ENCODE assay signal across 8 cellular contexts in the genomic region with DNA sequence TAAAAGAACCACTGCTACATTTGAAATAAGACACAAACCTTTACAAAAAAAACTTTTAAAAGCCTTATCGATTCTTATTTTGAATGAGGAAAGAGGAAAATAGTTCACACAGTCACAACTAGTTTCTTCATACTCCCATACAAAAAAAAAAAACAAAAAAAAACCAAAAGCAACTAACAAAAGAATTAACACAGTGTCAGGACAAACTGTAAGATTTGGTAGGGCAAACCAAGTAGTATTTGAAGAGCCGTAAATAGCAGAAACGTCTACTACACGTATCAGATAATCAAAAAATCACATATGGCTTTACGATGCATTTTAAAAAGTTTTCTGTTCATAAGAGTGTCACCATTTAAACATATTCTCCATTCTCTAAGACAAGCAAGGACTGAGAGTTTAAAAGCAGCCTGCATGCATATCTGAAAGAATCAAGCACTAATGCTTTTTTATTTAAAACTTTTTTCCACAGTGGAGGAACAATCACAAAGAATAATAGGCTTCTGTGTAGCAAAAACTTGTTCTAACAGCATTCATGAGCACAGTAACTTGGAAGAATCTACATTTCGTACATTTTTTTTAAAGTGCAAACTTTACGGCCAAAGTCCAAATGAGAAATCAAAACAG. TPM values are rescaled to one million over a fixed set of nuclear protein-coding genes. Genes with fewer than 3 reads are reported as not detected.
DNase-seq lines count a peak whose midpoint lies in the region; FAIRE-seq and TF ChIP-seq lines count a peak whose summit lies in the region.

No MANE protein-coding gene starts in this region.

- intact Hi-C loops in activated T-helper 1 cell treated with anti-CD3 and anti-CD28 coated beads, Interleukin-12 subunit alpha, Interleukin-12 subunit beta, Interleukin-2, Interleukin-4 antibody, amounts not matched to agents 30 ng/mL and 10 ng/mL and 1 ng/mL, durations not matched to agents 14 hours and 24 hours and 36 hours (cut with micrococcal nuclease): loop anchor here (1.0 to 5.0 kb wide), 3 partner anchors 24 to 741 kb away; no protein-coding TSS in a partner anchor

- H3K27me3 ChIP-seq in iPS-18a (ENCODE audit: control insufficient read depth, insufficient read depth, low read length) (no peaks in the 10 kb centered on the region), small intestine (ENCODE audit: control insufficient read depth in 2 of 2, insufficient read depth in 2 of 2, low read length in 2 of 2) (no peaks in the 10 kb centered on the region)

- H3K4me3 Mint-ChIP-seq in activated T-helper 1 cell treated with anti-CD3 and anti-CD28 coated beads, Interleukin-12 subunit alpha, Interleukin-12 subunit beta, Interleukin-2, Interleukin-4 antibody, amounts not matched to agents 30 ng/mL and 10 ng/mL and 1 ng/mL, durations not matched to agents 14 hours and 24 hours and 36 hours: peak overlapping the region; percentile 92

- peak overlapping the region; percentile 83 for H3K4me3 ChIP-seq in HFF-Myc (replicated peaks; ENCODE audit: low read depth, low read length)
- H3K4me3 ChIP-seq in iPS-18a (ENCODE audit: low read length): peak overlapping the region; percentile 98
- H3K4me3 ChIP-seq in small intestine (ENCODE audit: low read depth in 1 of 2, low read length in 2 of 2): peak overlapping the region; percentile 98 to 100

- 0 to 1% (median 1%) methylated on average over 7 of the region's 7 CpGs for WGBS in small intestine, 3 donors

- no peaks in the 10 kb centered on the region for H3K27me3 Mint-ChIP-seq in activated T-helper 1 cell treated with anti-CD3 and anti-CD28 coated beads, Interleukin-12 subunit alpha, Interleukin-12 subunit beta, Interleukin-2, Interleukin-4 antibody, amounts not matched to agents 30 ng/mL and 10 ng/mL and 1 ng/mL, durations not matched to agents 14 hours and 24 hours and 36 hours (ENCODE audit: insufficient read depth)

- H3K27ac ChIP-seq in iPS-18a (ENCODE audit: low read length) (no peak overlapping the region), small intestine (ENCODE audit: low read depth in 1 of 2, low read length in 1 of 2) (peak overlapping the region; percentile 32 to 98)

- H3K9me3 ChIP-seq in iPS-18a (ENCODE audit: control insufficient read depth, low read depth, low read length) (no peaks in the 10 kb centered on the region), small intestine (ENCODE audit: control insufficient read depth, low read depth) (no peaks in the 10 kb centered on the region)

- H3K36me3 ChIP-seq in iPS-18a (ENCODE audit: control insufficient read depth, low read depth, low read length) (no peaks in the 10 kb centered on the region), small intestine (ENCODE audit: control insufficient read depth in 2 of 2, insufficient read depth in 2 of 2, low read length in 2 of 2) (no peaks in the 10 kb centered on the region)

- H3K36me3 Mint-ChIP-seq in activated T-helper 1 cell treated with anti-CD3 and anti-CD28 coated beads, Interleukin-12 subunit alpha, Interleukin-12 subunit beta, Interleukin-2, Interleukin-4 antibody, amounts not matched to agents 30 ng/mL and 10 ng/mL and 1 ng/mL, durations not matched to agents 14 hours and 24 hours and 36 hours (ENCODE audit: low read depth): peaks cover 27% of the 10 kb centered on the region

- TF ChIP-seq CTCF in HFF-Myc (IDR thresholded peaks at IDR 0.05; ENCODE audit: low read depth, low read length, missing control alignments): no peak

- peak overlapping the region; percentile 97 for H3K27ac Mint-ChIP-seq in activated T-helper 1 cell treated with anti-CD3 and anti-CD28 coated beads, Interleukin-12 subunit alpha, Interleukin-12 subunit beta, Interleukin-2, Interleukin-4 antibody, amounts not matched to agents 30 ng/mL and 10 ng/mL and 1 ng/mL, durations not matched to agents 14 hours and 24 hours and 36 hours

- peak overlapping the region; percentile 84 for H3K9ac ChIP-seq in iPS-18a (ENCODE audit: low read length)

- peaks cover 54% of the 10 kb centered on the region for H3K4me1 Mint-ChIP-seq in activated T-helper 1 cell treated with anti-CD3 and anti-CD28 coated beads, Interleukin-12 subunit alpha, Interleukin-12 subunit beta, Interleukin-2, Interleukin-4 antibody, amounts not matched to agents 30 ng/mL and 10 ng/mL and 1 ng/mL, durations not matched to agents 14 hours and 24 hours and 36 hours (ENCODE audit: low read depth)

- H3K4me1 ChIP-seq in iPS-18a (ENCODE audit: control insufficient read depth, low read depth, low read length): peaks cover 33% of the 10 kb centered on the region
- H3K4me1 ChIP-seq in small intestine (ENCODE audit: control insufficient read depth in 2 of 2, insufficient read depth in 1 of 2, low read depth in 1 of 2, low read length in 1 of 2): peaks cover 0 to 2% of the 10 kb centered on the region in 2 donors

- H3K9me3 Mint-ChIP-seq in activated T-helper 1 cell treated with anti-CD3 and anti-CD28 coated beads, Interleukin-12 subunit alpha, Interleukin-12 subunit beta, Interleukin-2, Interleukin-4 antibody, amounts not matched to agents 30 ng/mL and 10 ng/mL and 1 ng/mL, durations not matched to agents 14 hours and 24 hours and 36 hours: no peaks in the 10 kb centered on the region

- FAIRE-seq in small intestine (lab: Jason Lieb, UNC): no peak
- no peak for FAIRE-seq in frontal cortex (lab: Jason Lieb, UNC)
- no peak for FAIRE-seq in HTR-8/SVneo (lab: Jason Lieb, UNC)

- DNase-seq in HFF-Myc (ENCODE audit: extremely low read depth, low read depth) (no peak), small intestine (no peak), COLO829 (ENCODE audit: low spot score) (no peak), frontal cortex (ENCODE audit: low spot score in 2 of 2) (no peak), HTR-8/SVneo (ENCODE audit: insufficient read length, low spot score) (no peak), T1000 (lab: John Stamatoyannopoulos, UW) (no peak)
- DNase-seq in activated T-helper 1 cell treated with anti-CD3 and anti-CD28 coated beads, Interleukin-12 subunit alpha, Interleukin-12 subunit beta, Interleukin-2, Interleukin-4 antibody, amounts not matched to agents 30 ng/mL and 10 ng/mL and 1 ng/mL, durations not matched to agents 14 hours and 24 hours and 36 hours (ENCODE audit: low spot score): no peak

RNA-seq across cellular contexts. Expression of a gene that starts 2.2 kb away (rescaled TPM):
- total RNA-seq in activated T-helper 1 cell treated with anti-CD3 and anti-CD28 coated beads, Interleukin-12 subunit alpha, Interleukin-12 subunit beta, Interleukin-2, Interleukin-4 antibody, amounts not matched to agents 30 ng/mL and 10 ng/mL and 1 ng/mL, durations not matched to agents 14 hours and 24 hours and 36 hours: 174 and 177 TPM in 2 replicates
- 100 to 1,000 TPM in 2 of 3 donors, 10 to 100 TPM in 1; 88.8 to 127 (median 106) TPM for polyA plus RNA-seq in small intestine
- 1,205 TPM for total RNA-seq in frontal cortex
